Comparison of ENCODE assay signal across 13 cellular contexts in the genomic region with DNA sequence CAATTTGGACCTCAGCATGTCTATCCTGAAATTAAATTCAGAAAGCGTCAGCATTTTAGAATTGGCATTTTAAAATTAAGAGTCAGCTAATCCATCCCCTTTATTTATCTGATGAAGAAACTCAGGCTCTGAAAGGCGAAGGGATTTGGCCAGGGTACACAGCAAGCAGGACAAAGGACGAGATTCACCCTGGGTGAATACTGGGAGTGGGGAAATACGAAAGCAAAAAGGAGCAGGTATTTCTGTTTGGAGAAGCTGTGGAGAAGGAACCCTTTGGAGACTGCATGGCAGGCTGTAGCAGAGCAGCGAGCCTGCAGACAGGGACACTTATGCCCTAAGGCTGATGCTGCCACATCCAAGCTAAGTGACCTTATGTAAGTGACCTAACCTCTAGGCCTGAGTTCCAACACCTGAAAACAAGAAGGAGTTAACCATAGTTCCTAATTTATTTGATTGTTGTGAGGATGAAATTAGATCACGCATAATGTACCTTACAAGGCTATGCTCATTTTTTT.
DNase-seq lines count a peak whose midpoint lies in the region; ATAC-seq and TF ChIP-seq lines count a peak whose summit lies in the region.
"Had no signal": no experiment of that assay in that cellular context is flagged by ENCODE, and none has a peak within 500 bp of the region (broad histone marks: within the 10 kb centered on the region; RNA-seq: fewer than 3 reads in every experiment).

No MANE protein-coding gene starts in this region.

- H3K27ac ChIP-seq in HCT116 (ENCODE audit: low read depth, low read length) (no peak overlapping the region), mesodermal cell (ENCODE audit: low read depth, low read length, severe bottlenecking) (peak overlapping the region; percentile 78), ascending aorta (no peak overlapping the region)
- H3K27ac ChIP-seq: colonic mucosa, neutrophil had no signal

- POLR2A ChIA-PET in HCT116 (lab: Charles Lee): interaction anchor here (0.8 to 1.4 kb wide), 4 partner anchors 41 to 568 kb away, joined by 3 to 5 read pairs (median 3); no protein-coding TSS in a partner anchor
- POLR2A ChIA-PET in activated CD8-positive, alpha-beta T cell treated with anti-CD3 and anti-CD28 coated beads for 36 hours (lab: Charles Lee): no interaction called here

- ATAC-seq in HCT116 (peak; percentile 39), SK-N-SH treated with all-trans-retinoic acid at 6 μM for 48 hours (peak; percentile 49)
- ATAC-seq in activated CD8-positive, alpha-beta T cell treated with anti-CD3 and anti-CD28 coated beads for 36 hours: no peak

- no peaks in the 10 kb centered on the region for H3K36me3 ChIP-seq in HCT116 (ENCODE audit: control insufficient read depth in 1 of 2, insufficient read depth in 2 of 2, low read length in 2 of 2)
- no peaks in the 10 kb centered on the region for H3K36me3 ChIP-seq in mesodermal cell (ENCODE audit: control insufficient read depth, insufficient read depth, low read length)
- no peaks in the 10 kb centered on the region for H3K36me3 ChIP-seq in ascending aorta
- H3K36me3 ChIP-seq: colonic mucosa, neutrophil had no signal

- RAD21 ChIA-PET in HCT116 (lab: Charles Lee; ENCODE audit: low non-redundant PET in 1 of 2, low total read pairs in 2 of 2, uncharacterized antibody in 2 of 2, unreplicated experiment in 2 of 2): interaction anchor here (0.7 to 1.6 kb wide), 7 partner anchors 24 to 1863 kb away, joined by 3 to 15 read pairs (median 4); no protein-coding TSS in a partner anchor

- CTCF ChIA-PET in HCT116 (lab: Charles Lee): interaction anchor here (0.7 to 3.1 kb wide), 20 partner anchors 11 to 1308 kb away, joined by 3 to 58 read pairs (median 4); no protein-coding TSS in a partner anchor
- CTCF ChIA-PET in activated CD8-positive, alpha-beta T cell treated with anti-CD3 and anti-CD28 coated beads for 36 hours (lab: Charles Lee): interaction anchor here (0.6 to 1.5 kb wide), 9 partner anchors 8 to 762 kb away, joined by 3 to 7 read pairs (median 4); no protein-coding TSS in a partner anchor

- H4K20me1 ChIP-seq in HCT116 (ENCODE audit: insufficient read depth): no peaks in the 10 kb centered on the region

- H3K4me1 ChIP-seq in HCT116 (ENCODE audit: control insufficient read depth in 1 of 2, insufficient read depth in 2 of 2, low read length in 2 of 2) (peaks cover 5 to 24% of the 10 kb centered on the region in 2 experiments; a peak in 3 of 4 replicates), mesodermal cell (ENCODE audit: control insufficient read depth, insufficient read depth, low read length, poor library complexity, severe bottlenecking) (peaks cover 25% of the 10 kb centered on the region), ascending aorta (peaks cover 0 to 10% of the 10 kb centered on the region in 2 donors)
- H3K4me1 ChIP-seq: colonic mucosa had no signal

- no peaks in the 10 kb centered on the region for H3K9me3 ChIP-seq in HCT116 (ENCODE audit: control insufficient read depth in 1 of 2, insufficient read depth in 1 of 2, low read depth in 1 of 2, low read length in 2 of 2)
- H3K9me3 ChIP-seq in mesodermal cell (ENCODE audit: control insufficient read depth, low read length): no peaks in the 10 kb centered on the region
- no peaks in the 10 kb centered on the region for H3K9me3 ChIP-seq in ascending aorta
- H3K9me3 ChIP-seq: colonic mucosa, neutrophil had no signal

- no peak for TF ChIP-seq POLR2A in HCT116 (IDR thresholded peaks at IDR 0.05; ENCODE audit: borderline replicate concordance, extremely low read depth, insufficient read depth, insufficient read length)

- no peaks in the 10 kb centered on the region for H3K79me2 ChIP-seq in HCT116 (ENCODE audit: insufficient read depth, low read length)

- H3K9me2 ChIP-seq in HCT116 (ENCODE audit: insufficient read depth): no peaks in the 10 kb centered on the region

- no peak overlapping the region for H3K27ac Mint-ChIP-seq in activated CD8-positive, alpha-beta T cell treated with anti-CD3 and anti-CD28 coated beads for 36 hours
- H3K27ac Mint-ChIP-seq in activated T-cell treated with anti-CD3 and anti-CD28 coated beads, Interleukin-2, amount 50 U/mL, for 24 hours: no peak overlapping the region
- H3K27ac Mint-ChIP-seq: activated naive CD4-positive, alpha-beta T cell treated with anti-CD3 and anti-CD28 coated beads for 36 hours; CD4-positive, CD25-positive, alpha-beta regulatory T cell had no signal

- no peaks in the 10 kb centered on the region for H3K36me3 Mint-ChIP-seq in activated CD8-positive, alpha-beta T cell treated with anti-CD3 and anti-CD28 coated beads for 36 hours (ENCODE audit: low read depth)
- no peaks in the 10 kb centered on the region for H3K36me3 Mint-ChIP-seq in activated T-cell treated with anti-CD3 and anti-CD28 coated beads, Interleukin-2, amount 50 U/mL, for 24 hours (ENCODE audit: low read depth)
- H3K36me3 Mint-ChIP-seq: CD4-positive, CD25-positive, alpha-beta regulatory T cell had no signal

- WGBS in mesodermal cell (ENCODE audit: insufficient coverage in 2 of 2), 2 experiments: 80% methylated on average over 4 to 5 of the region's 6 CpGs

- intact Hi-C loops in HCT116 (cut with micrococcal nuclease): loop anchor here (1.0 to 10.0 kb wide), 3 partner anchors 484 to 761 kb away; no protein-coding TSS in a partner anchor
- intact Hi-C loops in ascending aorta (cut with DNase I): loop anchor here (2.0 to 10.0 kb wide), 5 partner anchors 304 to 1574 kb away; no protein-coding TSS in a partner anchor
- intact Hi-C loops in activated CD8-positive, alpha-beta T cell treated with anti-CD3 and anti-CD28 coated beads for 36 hours (cut with micrococcal nuclease): no loop called here

- H3K27me3 ChIP-seq in HCT116 (ENCODE audit: insufficient read depth, low read length): no peaks in the 10 kb centered on the region
- no peaks in the 10 kb centered on the region for H3K27me3 ChIP-seq in ascending aorta
- H3K27me3 ChIP-seq: colonic mucosa, neutrophil had no signal

- DNase-seq in ELF-1 (ENCODE audit: low read depth, low spot score) (peak; percentile 48), HCT116 (ENCODE audit: low read depth, low spot score) (no peak), ascending aorta (ENCODE audit: low spot score in 2 of 2) (no peak)
- no peak for DNase-seq in central memory CD4-positive, alpha-beta T cell
- DNase-seq in activated CD8-positive, alpha-beta T cell treated with anti-CD3 and anti-CD28 coated beads for 36 hours: no peak
- no peak for DNase-seq in activated T-cell treated with anti-CD3 and anti-CD28 coated beads, Interleukin-2, amount 50 U/mL, for 24 hours
- DNase-seq: activated CD4-positive, alpha-beta T cell treated with anti-CD3 and anti-CD28 coated beads, Interleukin-2, amount 50 U/mL, for 4 hours had no signal

- H3K9me3 Mint-ChIP-seq in activated CD8-positive, alpha-beta T cell treated with anti-CD3 and anti-CD28 coated beads for 36 hours: no peaks in the 10 kb centered on the region
- H3K9me3 Mint-ChIP-seq in activated T-cell treated with anti-CD3 and anti-CD28 coated beads, Interleukin-2, amount 50 U/mL, for 24 hours: no peaks in the 10 kb centered on the region
- H3K9me3 Mint-ChIP-seq: activated naive CD4-positive, alpha-beta T cell treated with anti-CD3 and anti-CD28 coated beads for 36 hours had no signal

- no peaks in the 10 kb centered on the region for H3K27me3 Mint-ChIP-seq in activated CD8-positive, alpha-beta T cell treated with anti-CD3 and anti-CD28 coated beads for 36 hours
- no peaks in the 10 kb centered on the region for H3K27me3 Mint-ChIP-seq in activated T-cell treated with anti-CD3 and anti-CD28 coated beads, Interleukin-2, amount 50 U/mL, for 24 hours
- H3K27me3 Mint-ChIP-seq: CD4-positive, CD25-positive, alpha-beta regulatory T cell had no signal

- H3K4me3 ChIP-seq in HCT116 (replicated peaks in 1 of 2; ENCODE audit: low read depth in 1 of 2, low read length in 2 of 2) (peak overlapping the region in 1 of 2 experiments; percentile 19; a peak in 1 of 4 replicates), mesodermal cell (ENCODE audit: extremely low read depth, insufficient read depth, low read length, poor library complexity, severe bottlenecking) (no peak overlapping the region), ascending aorta (no peak overlapping the region)
- H3K4me3 ChIP-seq: colonic mucosa had no signal

- no TSS peak for BruUV-seq in HCT116 (replicated peaks; lab: Mats Ljungman, UMichigan)

- H3K4me2 ChIP-seq in HCT116 (ENCODE audit: low read length): peak overlapping the region; percentile 41

- H3K4me1 Mint-ChIP-seq in activated CD8-positive, alpha-beta T cell treated with anti-CD3 and anti-CD28 coated beads for 36 hours (ENCODE audit: low read depth): peaks cover 6% of the 10 kb centered on the region
- peaks cover 8% of the 10 kb centered on the region for H3K4me1 Mint-ChIP-seq in activated T-cell treated with anti-CD3 and anti-CD28 coated beads, Interleukin-2, amount 50 U/mL, for 24 hours (ENCODE audit: low read depth)
- H3K4me1 Mint-ChIP-seq: CD4-positive, CD25-positive, alpha-beta regulatory T cell had no signal

- TF ChIP-seq CTCF in HCT116 (IDR thresholded peaks at IDR 0.05 in 2 of 3, conservative IDR thresholded peaks at IDR 0.05 in 1 of 3; ENCODE audit: borderline replicate concordance in 1 of 3, insufficient read depth in 1 of 3, low read depth in 2 of 3, low read length in 2 of 3) (no peak), ascending aorta (IDR thresholded peaks at IDR 0.05) (no peak)
- no peak for TF ChIP-seq CTCF in activated CD8-positive, alpha-beta T cell treated with anti-CD3 and anti-CD28 coated beads for 36 hours (IDR thresholded peaks at IDR 0.05)

- TF ChIP-seq RAD21 in HCT116 (IDR thresholded peaks at IDR 0.05; ENCODE audit: low read depth): no peak

- no peak overlapping the region for H3K4me3 Mint-ChIP-seq in activated CD8-positive, alpha-beta T cell treated with anti-CD3 and anti-CD28 coated beads for 36 hours
- H3K4me3 Mint-ChIP-seq in activated T-cell treated with anti-CD3 and anti-CD28 coated beads, Interleukin-2, amount 50 U/mL, for 24 hours: no peak overlapping the region
- H3K4me3 Mint-ChIP-seq: activated naive CD4-positive, alpha-beta T cell treated with anti-CD3 and anti-CD28 coated beads for 36 hours; CD4-positive, CD25-positive, alpha-beta regulatory T cell had no signal

- no peak overlapping the region for H3K9ac ChIP-seq in HCT116 (ENCODE audit: low read length)

- peak overlapping the region; percentile 91 for H2AFZ ChIP-seq in HCT116 (ENCODE audit: low read depth, low read length, poor library complexity, severe bottlenecking)

TF ChIP-seq in HCT116, 20 proteins besides CTCF, POLR2A, EP300 and RAD21 (continues in another document):
- TF ChIP-seq POLR2AphosphoS5 (IDR thresholded peaks at IDR 0.05; ENCODE audit: low read depth, low read length) (no peak), EZH2phosphoT487 (IDR thresholded peaks at IDR 0.05; ENCODE audit: borderline replicate concordance) (no peak)

TF ChIP-seq in SK-N-SH treated with all-trans-retinoic acid at 6 μM for 48 hours, 23 proteins besides CTCF, POLR2A, EP300 and RAD21 (continues in another document):
- TF ChIP-seq ZFP30 (CRISPR knock-in tag; IDR thresholded peaks at IDR 0.05): no peak
